18 cellular contexts compared by ENCODE assay signal in genomic region chr11:114848027-114848426, GRCh38.
"Had no signal": no experiment of that assay in that cellular context is flagged by ENCODE, and none has a peak within 500 bp of the region (broad histone marks: within the 10 kb centered on the region; RNA-seq: fewer than 3 reads in every experiment).

No MANE protein-coding gene starts in this region.

- DNase-seq: activated CD4-positive, alpha-beta T cell treated with anti-CD3 and anti-CD28 coated beads, Interleukin-2, amount 50 U/mL, for 1 hour; activated CD4-positive, CD25-positive, alpha-beta regulatory T cell treated with anti-CD3 and anti-CD28 coated beads, Interleukin-2, amount 50 U/mL, for 72 hours; activated CD8-positive, alpha-beta memory T cell treated with anti-CD3 and anti-CD28 coated beads for 24 hours; activated CD8-positive, alpha-beta memory T cell treated with anti-CD3 and anti-CD28 coated beads, Interleukin-2, amount 50 U/mL, for 48 hours; activated effector memory CD4-positive, alpha-beta T cell treated with anti-CD3 and anti-CD28 coated beads, Interleukin-2, amount 50 U/mL, for 16 hours; activated T-cell treated with anti-CD3 and anti-CD28 coated beads, Interleukin-2, amount 50 U/mL, for 72 hours; cerebellar nuclear complex; cortex of kidney; erythroblast; gastrocnemius medialis; heart left ventricle; left ventricle myocardium superior; psoas muscle; right cardiac atrium; stimulated activated CD4-positive, alpha-beta T cell treated with anti-CD3 and anti-CD28 coated beads, Interleukin-2, amount 100 ng/mL, for 24 hours; stimulated activated naive CD8-positive, alpha-beta T cell treated with anti-CD3 and anti-CD28 coated beads, Interleukin-15, Interleukin-2, amounts not matched to agents 100 U/mL and 50 U/mL, for 24 hours; uterus had no signal

- H3K9me3 ChIP-seq: gastrocnemius medialis, heart left ventricle, psoas muscle, tibial nerve, uterus had no signal

- H3K27ac ChIP-seq: gastrocnemius medialis, heart left ventricle, psoas muscle, tibial nerve, uterus had no signal

- H3K27me3 ChIP-seq: gastrocnemius medialis, heart left ventricle, tibial nerve, uterus had no signal

- H3K4me1 ChIP-seq: tibial nerve, uterus had no signal

- H3K36me3 ChIP-seq: gastrocnemius medialis, heart left ventricle, tibial nerve, uterus had no signal

- H3K4me3 ChIP-seq: gastrocnemius medialis, heart left ventricle, psoas muscle, tibial nerve, uterus had no signal
